Comparison of ENCODE assay signal across 1 cellular context in genomic region chr20:39081255-39081654, GRCh38.
TF ChIP-seq lines count a peak whose summit lies in the region.

No MANE protein-coding gene starts in this region.

TF ChIP-seq in SK-N-SH, 30 proteins besides CTCF, POLR2A, EP300 and RAD21 (continued from another document):
- TF ChIP-seq, protein P1, sequence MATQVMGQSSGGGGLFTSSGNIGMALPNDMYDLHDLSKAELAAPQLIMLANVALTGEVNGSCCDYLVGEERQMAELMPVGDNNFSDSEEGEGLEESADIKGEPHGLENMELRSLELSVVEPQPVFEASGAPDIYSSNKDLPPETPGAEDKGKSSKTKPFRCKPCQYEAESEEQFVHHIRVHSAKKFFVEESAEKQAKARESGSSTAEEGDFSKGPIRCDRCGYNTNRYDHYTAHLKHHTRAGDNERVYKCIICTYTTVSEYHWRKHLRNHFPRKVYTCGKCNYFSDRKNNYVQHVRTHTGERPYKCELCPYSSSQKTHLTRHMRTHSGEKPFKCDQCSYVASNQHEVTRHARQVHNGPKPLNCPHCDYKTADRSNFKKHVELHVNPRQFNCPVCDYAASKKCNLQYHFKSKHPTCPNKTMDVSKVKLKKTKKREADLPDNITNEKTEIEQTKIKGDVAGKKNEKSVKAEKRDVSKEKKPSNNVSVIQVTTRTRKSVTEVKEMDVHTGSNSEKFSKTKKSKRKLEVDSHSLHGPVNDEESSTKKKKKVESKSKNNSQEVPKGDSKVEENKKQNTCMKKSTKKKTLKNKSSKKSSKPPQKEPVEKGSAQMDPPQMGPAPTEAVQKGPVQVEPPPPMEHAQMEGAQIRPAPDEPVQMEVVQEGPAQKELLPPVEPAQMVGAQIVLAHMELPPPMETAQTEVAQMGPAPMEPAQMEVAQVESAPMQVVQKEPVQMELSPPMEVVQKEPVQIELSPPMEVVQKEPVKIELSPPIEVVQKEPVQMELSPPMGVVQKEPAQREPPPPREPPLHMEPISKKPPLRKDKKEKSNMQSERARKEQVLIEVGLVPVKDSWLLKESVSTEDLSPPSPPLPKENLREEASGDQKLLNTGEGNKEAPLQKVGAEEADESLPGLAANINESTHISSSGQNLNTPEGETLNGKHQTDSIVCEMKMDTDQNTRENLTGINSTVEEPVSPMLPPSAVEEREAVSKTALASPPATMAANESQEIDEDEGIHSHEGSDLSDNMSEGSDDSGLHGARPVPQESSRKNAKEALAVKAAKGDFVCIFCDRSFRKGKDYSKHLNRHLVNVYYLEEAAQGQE (IDR thresholded peaks at IDR 0.05; ENCODE audit: low read depth, low read length): no peak
- no peak for TF ChIP-seq RFX5 (IDR thresholded peaks at IDR 0.05; ENCODE audit: low read length)
TF ChIP-seq in SK-N-SH: peak in this region for 2.
